In genomic region chr2:8840475-8841091, GRCh38 we compare ENCODE assay signal across 1 cellular context.
TF ChIP-seq lines count a peak whose summit lies in the region.

No MANE protein-coding gene starts in this region.

TF ChIP-seq in HepG2, 621 proteins besides CTCF, POLR2A, EP300 and RAD21 (continued from another document):
- peak; percentile 23; the same call in 1 of the 2 replicates for TF ChIP-seq SKIL (CRISPR knock-in tag; IDR thresholded peaks at IDR 0.05; ENCODE audit: borderline replicate concordance)
- no peak for TF ChIP-seq RELA (CRISPR knock-in tag; IDR thresholded peaks at IDR 0.05)
- TF ChIP-seq SP140L (CRISPR knock-in tag; IDR thresholded peaks at IDR 0.05; ENCODE audit: borderline replicate concordance): peak; percentile 60; the same call in 1 of the 2 replicates
- TF ChIP-seq THAP11 (CRISPR knock-in tag; IDR thresholded peaks at IDR 0.05): 0 out of 2 replicates have a peak, but pooled peaks have one; percentile 18
- peak; percentile 61; the same call in 1 of the 2 replicates for TF ChIP-seq GLI4 (CRISPR knock-in tag; IDR thresholded peaks at IDR 0.05; ENCODE audit: borderline replicate concordance)
- peak; percentile 51; the same call in 1 of the 2 replicates for TF ChIP-seq GMEB1 (CRISPR knock-in tag; IDR thresholded peaks at IDR 0.05; ENCODE audit: borderline replicate concordance)
- TF ChIP-seq ZNF337 (CRISPR knock-in tag; IDR thresholded peaks at IDR 0.05; ENCODE audit: borderline replicate concordance, low read depth): 0 out of 2 replicates have a peak, but pooled peaks have one; percentile 79
- TF ChIP-seq ZGPAT (CRISPR knock-in tag; IDR thresholded peaks at IDR 0.05): peak; percentile 81
- no peak for TF ChIP-seq PAWR (CRISPR knock-in tag; IDR thresholded peaks at IDR 0.05; ENCODE audit: borderline replicate concordance)
- TF ChIP-seq SOX13 (IDR thresholded peaks at IDR 0.05): peak; percentile 80
- TF ChIP-seq SOX13 (CRISPR knock-in tag; conservative IDR thresholded peaks at IDR 0.05 in 1 of 2, IDR thresholded peaks at IDR 0.05 in 1 of 2): peak in 1 of 2 experiments; percentile 93; a peak in 2 of 4 replicates
- TF ChIP-seq TIGD3 (CRISPR knock-in tag; IDR thresholded peaks at IDR 0.05; ENCODE audit: borderline replicate concordance): no peak
- TF ChIP-seq ZNF180 (CRISPR knock-in tag; IDR thresholded peaks at IDR 0.05; ENCODE audit: borderline replicate concordance, low read depth): no peak
- peak; percentile 91 for TF ChIP-seq ZNF331 (CRISPR knock-in tag; IDR thresholded peaks at IDR 0.05)
- TF ChIP-seq ZBTB43 (CRISPR knock-in tag; conservative IDR thresholded peaks at IDR 0.05): 0 out of 2 replicates have a peak, but pooled peaks have one; percentile 26
- peak; percentile 84 for TF ChIP-seq PHF5A (CRISPR knock-in tag; IDR thresholded peaks at IDR 0.05; ENCODE audit: low read depth, unreplicated experiment)
- peak; percentile 45; the same call in 1 of the 2 replicates for TF ChIP-seq HNF1B (CRISPR knock-in tag; IDR thresholded peaks at IDR 0.05)
- TF ChIP-seq MIER3 (CRISPR knock-in tag; IDR thresholded peaks at IDR 0.05; ENCODE audit: borderline replicate concordance): peak; percentile 86; the same call in 1 of the 2 replicates
- TF ChIP-seq FOXP1 (IDR thresholded peaks at IDR 0.05): no peak; the same call in 1 of the 2 replicates
- TF ChIP-seq FOXP1 (CRISPR knock-in tag; IDR thresholded peaks at IDR 0.05): peak; percentile 88
- peak in 1 of 2 experiments; percentile 41; a peak in 1 of 4 replicates for TF ChIP-seq NR2F1 (CRISPR knock-in tag; IDR thresholded peaks at IDR 0.05)
- TF ChIP-seq RFX5 (IDR thresholded peaks at IDR 0.05; ENCODE audit: low read depth, low read length): no peak
- TF ChIP-seq MEF2D (CRISPR knock-in tag; IDR thresholded peaks at IDR 0.05): peak; percentile 83
- TF ChIP-seq DPF2 (CRISPR knock-in tag; IDR thresholded peaks at IDR 0.05; ENCODE audit: borderline replicate concordance, low read depth): peak; percentile 96
- peak; percentile 46 for TF ChIP-seq CBX1 (IDR thresholded peaks at IDR 0.05; ENCODE audit: low read depth)
- peak; percentile 69; the same call in 1 of the 2 replicates for TF ChIP-seq ZNF232 (CRISPR knock-in tag; IDR thresholded peaks at IDR 0.05; ENCODE audit: borderline replicate concordance)
- TF ChIP-seq HDAC6 (IDR thresholded peaks at IDR 0.05; ENCODE audit: low read depth, low read length): no peak
- TF ChIP-seq CCAR2 (optimal IDR thresholded peaks at IDR 0.05; ENCODE audit: low read depth, low read length): peak; percentile 54
- TF ChIP-seq REL (CRISPR knock-in tag; conservative IDR thresholded peaks at IDR 0.05): no peak
- peak; percentile 78 for TF ChIP-seq POGZ (CRISPR knock-in tag; IDR thresholded peaks at IDR 0.05)
- TF ChIP-seq ZNF253 (CRISPR knock-in tag; IDR thresholded peaks at IDR 0.05; ENCODE audit: borderline replicate concordance): no peak
